Comparison of ENCODE assay signal across 39 cellular contexts in genomic region chr12:4486049-4486699, GRCh38. TPM values are rescaled to one million over a fixed set of nuclear protein-coding genes. Genes with fewer than 3 reads are reported as not detected.
"Had no signal": no experiment of that assay in that cellular context is flagged by ENCODE, and none has a peak within 500 bp of the region (broad histone marks: within the 10 kb centered on the region; RNA-seq: fewer than 3 reads in every experiment).

No MANE protein-coding gene starts in this region.

- H3K4me3 ChIP-seq: adrenal gland, body of pancreas, PC-9 had no signal

- H3K27me3 Mint-ChIP-seq: activated CD4-positive, alpha-beta memory T cell treated with anti-CD3 and anti-CD28 coated beads, Interleukin-2, amount 10 ng/mL, durations not matched to agents 7 days and 5 days; activated CD8-positive, alpha-beta memory T cell treated with anti-CD3 and anti-CD28 coated beads, Interleukin-2, amount 10 ng/mL, durations not matched to agents 7 days and 5 days; activated naive CD4-positive, alpha-beta T cell treated with anti-CD3 and anti-CD28 coated beads, Interleukin-2, amount 10 ng/mL, durations not matched to agents 7 days and 5 days; activated naive CD8-positive, alpha-beta T cell treated with anti-CD3 and anti-CD28 coated beads, Interleukin-2, amount 10 ng/mL, durations not matched to agents 7 days and 5 days had no signal

- H3K4me2 ChIP-seq: KMS-11, PC-9 had no signal

- H2AFZ ChIP-seq: PC-9 had no signal

- FAIRE-seq: astrocyte, bronchial epithelial cell, RCC 7860 had no signal

- H3K9ac ChIP-seq: KMS-11 had no signal

- ATAC-seq: activated CD4-positive, CD25-positive, alpha-beta regulatory T cell treated with anti-CD3 and anti-CD28 coated beads, Interleukin-2, amount 50 U/mL, for 24 hours; activated CD8-positive, alpha-beta memory T cell treated with anti-CD3 and anti-CD28 coated beads, Interleukin-2, amount 10 ng/mL, durations not matched to agents 7 days and 5 days; body of pancreas; Right ventricle myocardium inferior; SK-N-SH treated with all-trans-retinoic acid at 6 μM for 48 hours had no signal

- H3K4me1 ChIP-seq: adrenal gland, body of pancreas had no signal

- H3K9me3 Mint-ChIP-seq: activated CD4-positive, alpha-beta memory T cell treated with anti-CD3 and anti-CD28 coated beads, Interleukin-2, amount 10 ng/mL, durations not matched to agents 7 days and 5 days; activated naive CD4-positive, alpha-beta T cell treated with anti-CD3 and anti-CD28 coated beads, Interleukin-2, amount 10 ng/mL, durations not matched to agents 7 days and 5 days had no signal

- DNase-seq: activated CD4-positive, alpha-beta memory T cell treated with anti-CD3 and anti-CD28 coated beads, Interleukin-2, amount 10 ng/mL, durations not matched to agents 7 days and 5 days; activated CD4-positive, alpha-beta T cell treated with anti-CD3 and anti-CD28 coated beads for 48 hours; activated CD8-positive, alpha-beta memory T cell treated with anti-CD3 and anti-CD28 coated beads for 24 hours; activated CD8-positive, alpha-beta memory T cell treated with anti-CD3 and anti-CD28 coated beads, Interleukin-2, amount 10 ng/mL, durations not matched to agents 7 days and 5 days; activated CD8-positive, alpha-beta memory T cell treated with anti-CD3 and anti-CD28 coated beads, Interleukin-2, amount 50 U/mL, for 48 hours; activated effector memory CD4-positive, alpha-beta T cell treated with Interleukin-2 at 50 U/mL for 16 hours; activated naive CD4-positive, alpha-beta T cell treated with anti-CD3 and anti-CD28 coated beads, Interleukin-2, amount 10 ng/mL, durations not matched to agents 7 days and 5 days; activated naive CD8-positive, alpha-beta T cell treated with anti-CD3 and anti-CD28 coated beads, Interleukin-2, amount 10 ng/mL, durations not matched to agents 7 days and 5 days; activated T-cell treated with anti-CD3 and anti-CD28 coated beads, Interleukin-2, amount 50 U/mL, for 48 hours; adrenal gland; body of pancreas; cerebellar nuclear complex; NCI-H1092 treated with DMSO at 0.1 percent for 48 hours; NCI-H1417; NCI-H146; NCI-H187; NCI-H2029 treated with DMSO at 0.1 percent for 48 hours; NCI-H2107; NCI-H2171; NCI-H510A; NCI-H526; NCI-H748 treated with DMSO at 0.1 percent for 48 hours; SIG-M5; T-helper 1 cell; T-helper 2 cell; T-helper 9 cell; WERI-Rb-1 had no signal

- H3K9me3 ChIP-seq: adrenal gland, body of pancreas had no signal

- H3K4me3 Mint-ChIP-seq: activated CD4-positive, alpha-beta memory T cell treated with anti-CD3 and anti-CD28 coated beads, Interleukin-2, amount 10 ng/mL, durations not matched to agents 7 days and 5 days; activated CD8-positive, alpha-beta memory T cell treated with anti-CD3 and anti-CD28 coated beads, Interleukin-2, amount 10 ng/mL, durations not matched to agents 7 days and 5 days; activated naive CD4-positive, alpha-beta T cell treated with anti-CD3 and anti-CD28 coated beads, Interleukin-2, amount 10 ng/mL, durations not matched to agents 7 days and 5 days; activated naive CD8-positive, alpha-beta T cell treated with anti-CD3 and anti-CD28 coated beads, Interleukin-2, amount 10 ng/mL, durations not matched to agents 7 days and 5 days had no signal

- H3K27me3 ChIP-seq: adrenal gland, body of pancreas had no signal

- H3K27ac ChIP-seq: adrenal gland, body of pancreas, KMS-11, PC-9, RWPE1, WERI-Rb-1 had no signal

- H3K4me1 Mint-ChIP-seq: activated CD8-positive, alpha-beta memory T cell treated with anti-CD3 and anti-CD28 coated beads, Interleukin-2, amount 10 ng/mL, durations not matched to agents 7 days and 5 days had no signal

- H3K27ac Mint-ChIP-seq: activated CD4-positive, alpha-beta memory T cell treated with anti-CD3 and anti-CD28 coated beads, Interleukin-2, amount 10 ng/mL, durations not matched to agents 7 days and 5 days; activated CD8-positive, alpha-beta memory T cell treated with anti-CD3 and anti-CD28 coated beads, Interleukin-2, amount 10 ng/mL, durations not matched to agents 7 days and 5 days; activated naive CD4-positive, alpha-beta T cell treated with anti-CD3 and anti-CD28 coated beads, Interleukin-2, amount 10 ng/mL, durations not matched to agents 7 days and 5 days; activated naive CD8-positive, alpha-beta T cell treated with anti-CD3 and anti-CD28 coated beads, Interleukin-2, amount 10 ng/mL, durations not matched to agents 7 days and 5 days had no signal

RNA-seq across cellular contexts. Expression of gene FGF6, which starts 40.6 kb away (rescaled TPM):
- total RNA-seq: activated CD4-positive, alpha-beta memory T cell treated with anti-CD3 and anti-CD28 coated beads, Interleukin-2, amount 10 ng/mL, durations not matched to agents 7 days and 5 days; activated CD8-positive, alpha-beta memory T cell treated with anti-CD3 and anti-CD28 coated beads, Interleukin-2, amount 10 ng/mL, durations not matched to agents 7 days and 5 days; activated naive CD8-positive, alpha-beta T cell treated with anti-CD3 and anti-CD28 coated beads, Interleukin-2, amount 10 ng/mL, durations not matched to agents 7 days and 5 days; adrenal gland; astrocyte; body of pancreas; bronchial epithelial cell; LHCN-M2; OCI-LY7; PC-9; Right ventricle myocardium inferior; SK-MEL-5 had no signal
- polyA plus RNA-seq: adrenal gland had no signal
